In genomic region chr15:78212008-78212407, GRCh38 we compare ENCODE assay signal across 19 cellular contexts. TPM values are rescaled to one million over a fixed set of nuclear protein-coding genes. Genes with fewer than 3 reads are reported as not detected.
DNase-seq lines count a peak whose midpoint lies in the region; ATAC-seq and TF ChIP-seq lines count a peak whose summit lies in the region.
"Had no signal": no experiment of that assay in that cellular context is flagged by ENCODE, and none has a peak within 500 bp of the region (broad histone marks: within the 10 kb centered on the region; RNA-seq: fewer than 3 reads in every experiment).

No MANE protein-coding gene starts in this region.

- TF ChIP-seq EP300 in SK-N-SH (IDR thresholded peaks at IDR 0.05; ENCODE audit: borderline replicate concordance in 1 of 2, low read depth in 1 of 2, low read length in 1 of 2), result no peak
- no peak for TF ChIP-seq EP300 in transverse colon (IDR thresholded peaks at IDR 0.05; ENCODE audit: low read depth)

- H3K9me2 ChIP-seq in SK-N-SH, result no peaks in the 10 kb centered on the region

- H3K9me3 Mint-ChIP-seq in neural crest cell, result no peaks in the 10 kb centered on the region
- H3K9me3 Mint-ChIP-seq in CD4-positive, alpha-beta memory T cell, result no peaks in the 10 kb centered on the region
- H3K9me3 Mint-ChIP-seq: dendritic cell treated with granulocyte-macrophage colony-stimulating factor and Interleukin-4, amounts not matched to agents 40 ng/mL and 50 ng/mL, for 4 days had no signal

- H3K27me3 ChIP-seq in SK-N-SH (ENCODE audit: insufficient read depth) (no peaks in the 10 kb centered on the region), transverse colon (no peaks in the 10 kb centered on the region), WERI-Rb-1 (ENCODE audit: insufficient read depth, low read depth, severe bottlenecking) (no peaks in the 10 kb centered on the region)
- H3K27me3 ChIP-seq in CD4-positive, alpha-beta memory T cell (ENCODE audit: insufficient read depth, low read length), result no peaks in the 10 kb centered on the region
- H3K27me3 ChIP-seq: BLaER1 had no signal

- H3K4me3 ChIP-seq in SK-N-SH (ENCODE audit: low read depth in 2 of 2, low read length in 1 of 2), result no peak overlapping the region
- no peak overlapping the region for H3K4me3 ChIP-seq in transverse colon
- no peak overlapping the region for H3K4me3 ChIP-seq in WERI-Rb-1 (ENCODE audit: low read depth, low read length)
- no peak overlapping the region for H3K4me3 ChIP-seq in CD4-positive, alpha-beta memory T cell (ENCODE audit: low read length in 2 of 2)
- H3K4me3 ChIP-seq: BLaER1, left lung, mucosa of descending colon had no signal

- H3K4me1 ChIP-seq in SK-N-SH (ENCODE audit: control insufficient read depth in 1 of 2, insufficient read depth in 2 of 2, low read depth in 1 of 2, low read length in 1 of 2) (peaks cover 20 to 32% of the 10 kb centered on the region in 2 experiments; a peak in 3 of 4 replicates), transverse colon (peaks cover 43 to 67% (median 51%) of the 10 kb centered on the region in 4 donors)
- no peaks in the 10 kb centered on the region for H3K4me1 ChIP-seq in CD4-positive, alpha-beta memory T cell (ENCODE audit: insufficient read depth, low read length)
- H3K4me1 ChIP-seq: left lung had no signal

- no peak for TF ChIP-seq POLR2A in transverse colon (IDR thresholded peaks at IDR 0.05)

- peaks cover 68% of the 10 kb centered on the region for H3K4me1 Mint-ChIP-seq in neural crest cell
- H3K4me1 Mint-ChIP-seq in CD4-positive, alpha-beta memory T cell, result no peaks in the 10 kb centered on the region

- H4K20me1 ChIP-seq in SK-N-SH (ENCODE audit: insufficient read depth), result no peaks in the 10 kb centered on the region
- H4K20me1 ChIP-seq: BLaER1 had no signal

- H3K27ac Mint-ChIP-seq in neural crest cell (ENCODE audit: unreplicated experiment), result peak overlapping the region; percentile 82
- no peak overlapping the region for H3K27ac Mint-ChIP-seq in CD4-positive, alpha-beta memory T cell
- H3K27ac Mint-ChIP-seq: dendritic cell treated with granulocyte-macrophage colony-stimulating factor and Interleukin-4, amounts not matched to agents 40 ng/mL and 50 ng/mL, for 4 days had no signal

- no peaks in the 10 kb centered on the region for H3K79me2 ChIP-seq in SK-N-SH (ENCODE audit: insufficient read depth)

- peak overlapping the region; percentile 58; the same call in 1 of the 2 replicates for H3K4me2 ChIP-seq in SK-N-SH
- H3K4me2 ChIP-seq: BLaER1 had no signal

- POLR2A ChIA-PET in SK-N-SH (lab: Yijun Ruan, JAX), result no interaction called here
- POLR2A ChIA-PET in CD4-positive, alpha-beta memory T cell (lab: Charles Lee; ENCODE audit: partially characterized antibody), result no interaction called here

- no peak for TF ChIP-seq RAD21 in SK-N-SH (IDR thresholded peaks at IDR 0.05; ENCODE audit: low read length)

- no peaks in the 10 kb centered on the region for H3K36me3 Mint-ChIP-seq in neural crest cell (ENCODE audit: low read depth)
- H3K36me3 Mint-ChIP-seq in CD4-positive, alpha-beta memory T cell, result no peaks in the 10 kb centered on the region

- CTCF ChIA-PET in SK-N-SH (lab: Yijun Ruan, JAX), result interaction anchor here (0.9 to 4.3 kb wide), 6 partner anchors 12 to 253 kb away, joined by 4 to 22 read pairs (median 6); no protein-coding TSS in a partner anchor
- CTCF ChIA-PET in CD4-positive, alpha-beta memory T cell (lab: Charles Lee; ENCODE audit: partially characterized antibody), result interaction anchor here (1.4 kb wide), 1 partner anchor 302 kb away, joined by 3 read pairs; no protein-coding TSS in a partner anchor

- DNase-seq in SK-N-SH, result no peak
- no peak for DNase-seq in neural crest cell (ENCODE audit: low read depth, low spot score)
- no peak for DNase-seq in transverse colon
- DNase-seq in WERI-Rb-1, result no peak
- no peak for DNase-seq in CD4-positive, alpha-beta memory T cell
- DNase-seq in DMS79 (lab: John Stamatoyannopoulos, UW), result no peak
- DNase-seq: activated CD4-positive, alpha-beta T cell treated with anti-CD3 and anti-CD28 coated beads, Interleukin-2, amount 50 U/mL, for 1 hour; activated naive CD4-positive, alpha-beta T cell treated with Interleukin-2 at 50 U/mL for 16 hours; activated T-cell treated with anti-CD3 and anti-CD28 coated beads, Interleukin-2, amount 50 U/mL, for 1 hour; KG1; left lung; NCI-H1092 treated with DMSO at 0.1 percent for 48 hours; NCI-H2107; stimulated activated CD4-positive, alpha-beta T cell treated with anti-CD3 and anti-CD28 coated beads, Interleukin-4, amount 100 ng/mL, for 24 hours had no signal

- TF ChIP-seq CTCF in SK-N-SH (IDR thresholded peaks at IDR 0.05) (no peak), neural crest cell (conservative IDR thresholded peaks at IDR 0.05) (no peak), transverse colon (IDR thresholded peaks at IDR 0.05) (no peak), WERI-Rb-1 (IDR thresholded peaks at IDR 0.05; ENCODE audit: low read depth, low read length) (no peak)

- H3K27me3 Mint-ChIP-seq in neural crest cell (ENCODE audit: low read depth), result no peaks in the 10 kb centered on the region
- peaks cover 3 to 12% of the 10 kb centered on the region in 2 donors for H3K27me3 Mint-ChIP-seq in CD4-positive, alpha-beta memory T cell

- 80% methylated on average over 10 of the region's 10 CpGs for WGBS in SK-N-SH (ENCODE audit: low lambda C conversion rate)
- 80 to 92% methylated on average over 1 to 10 of the region's 10 CpGs for WGBS in transverse colon (ENCODE audit: low coverage in 1 of 2), 2 donors

- no peaks in the 10 kb centered on the region for H3F3A ChIP-seq in SK-N-SH (replicated peaks; ENCODE audit: insufficient read depth)

- H3K9me3 ChIP-seq in SK-N-SH (no peaks in the 10 kb centered on the region), transverse colon (no peaks in the 10 kb centered on the region), WERI-Rb-1 (ENCODE audit: severe bottlenecking) (no peaks in the 10 kb centered on the region)
- no peaks in the 10 kb centered on the region for H3K9me3 ChIP-seq in CD4-positive, alpha-beta memory T cell (ENCODE audit: control insufficient read depth in 1 of 2, low read length in 2 of 2)
- H3K9me3 ChIP-seq: BLaER1, left lung, mucosa of descending colon had no signal

- H3K9ac ChIP-seq in SK-N-SH, result no peak overlapping the region
- H3K9ac ChIP-seq: BLaER1 had no signal

- in situ Hi-C loops in transverse colon (cut with MboI; ENCODE audit: low pct_ligation_motif_present in 1 of 4, low pct_unique_long_range_greater_than_20kb in 1 of 4, low sequenced_read_pairs in 3 of 4), result no loop called here

- H3K36me3 ChIP-seq in SK-N-SH (replicated peaks in 1 of 2; ENCODE audit: control insufficient read depth in 1 of 2, insufficient read depth in 2 of 2, low read length in 1 of 2), result no peaks in the 10 kb centered on the region
- H3K36me3 ChIP-seq in transverse colon, result no peaks in the 10 kb centered on the region
- no peaks in the 10 kb centered on the region for H3K36me3 ChIP-seq in WERI-Rb-1
- no peaks in the 10 kb centered on the region for H3K36me3 ChIP-seq in CD4-positive, alpha-beta memory T cell (ENCODE audit: insufficient read depth, low read length)
- H3K36me3 ChIP-seq: BLaER1, left lung had no signal

- ATAC-seq in SK-N-SH treated with all-trans-retinoic acid at 6 μM for 48 hours, result no peak

- no peak overlapping the region for H2AFZ ChIP-seq in SK-N-SH (ENCODE audit: low read depth)

- H3K4me3 Mint-ChIP-seq in neural crest cell, result no peak overlapping the region
- H3K4me3 Mint-ChIP-seq in CD4-positive, alpha-beta memory T cell, result no peak overlapping the region
- H3K4me3 Mint-ChIP-seq: dendritic cell treated with granulocyte-macrophage colony-stimulating factor and Interleukin-4, amounts not matched to agents 40 ng/mL and 50 ng/mL, for 4 days had no signal

- H3K27ac ChIP-seq in SK-N-SH (ENCODE audit: low read depth in 2 of 2, low read length in 1 of 2), result peak overlapping the region in 1 of 2 experiments; percentile 11; a peak in 1 of 4 replicates
- peak overlapping the region; percentile 86 for H3K27ac ChIP-seq in angular gyrus (ENCODE audit: low read depth, low read length)
- peak overlapping the region in 3 of 4 donors; percentile 2 to 24 (median 4) for H3K27ac ChIP-seq in transverse colon
- no peak overlapping the region for H3K27ac ChIP-seq in WERI-Rb-1
- no peak overlapping the region for H3K27ac ChIP-seq in CD4-positive, alpha-beta memory T cell (ENCODE audit: low read depth, low read length)
- H3K27ac ChIP-seq: BLaER1, left lung had no signal

- intact Hi-C loops in transverse colon (cut with DNase I; ENCODE audit: low total_unique reads), result no loop called here
- intact Hi-C loops in CD4-positive, alpha-beta memory T cell (cut with micrococcal nuclease), result no loop called here

TF ChIP-seq in SK-N-SH, 30 proteins besides CTCF, POLR2A, EP300 and RAD21:
- TF ChIP-seq FOXJ3 (CRISPR knock-in tag; IDR thresholded peaks at IDR 0.05), result no peak
- no peak for TF ChIP-seq YY1 (IDR thresholded peaks at IDR 0.05; ENCODE audit: low read depth)
- TF ChIP-seq MEF2A (IDR thresholded peaks at IDR 0.05; ENCODE audit: borderline replicate concordance, low read depth), result no peak
- TF ChIP-seq RXRA (IDR thresholded peaks at IDR 0.05; ENCODE audit: borderline replicate concordance, low read depth), result no peak

TF ChIP-seq in SK-N-SH treated with all-trans-retinoic acid at 6 μM for 48 hours, 23 proteins besides CTCF, POLR2A, EP300 and RAD21 (continues in another document):
- TF ChIP-seq ZNF8 (CRISPR knock-in tag; IDR thresholded peaks at IDR 0.05) (no peak), ZNF70 (CRISPR knock-in tag; IDR thresholded peaks at IDR 0.05) (no peak), ZFP30 (CRISPR knock-in tag; IDR thresholded peaks at IDR 0.05) (no peak)

RNA-seq across cellular contexts. Expression of gene ACSBG1, which starts 22.4 kb away (rescaled TPM):
- under 0.01 and 0.02 TPM in 2 replicates for polyA plus RNA-seq in SK-N-SH (2012; rRNA removed)
- polyA plus RNA-seq in SK-N-SH (2012; cell fraction: cytosol; rRNA removed), result 0.01 and 0.04 TPM in 2 replicates
- 0.01 TPM in 1 of 2 replicates, not detected in the other for polyA plus RNA-seq in SK-N-SH (2012; cell fraction: nucleus; rRNA removed)
- total RNA-seq in neural crest cell, result 4.9 and 5.5 TPM in 2 replicates
- total RNA-seq in transverse colon, result 1 to 10 TPM in 1 of 4 donors, not detected in 3; 1.5 TPM
- total RNA-seq in CD4-positive, alpha-beta memory T cell, result not detected
- polyA plus RNA-seq in CD4-positive, alpha-beta memory T cell, result not detected

RNA-seq across cellular contexts. Expression of gene DNAJA4, which starts 52.4 kb away (rescaled TPM):
- 0.02 and 0.03 TPM in 2 replicates for polyA plus RNA-seq in SK-N-SH (2012; rRNA removed)
- polyA plus RNA-seq in SK-N-SH (2012; cell fraction: cytosol; rRNA removed), result 0.03 and 0.07 TPM in 2 replicates
- polyA plus RNA-seq in SK-N-SH (2012; cell fraction: nucleus; rRNA removed), result 0.14 and 0.15 TPM in 2 replicates
- total RNA-seq in neural crest cell (not detected in 2 replicates), transverse colon (10 to 100 TPM; 34.9 to 69.9 (median 42.5) TPM)
- 10 to 100 TPM; 31.5 to 32.8 TPM for total RNA-seq in CD4-positive, alpha-beta memory T cell
- 10 to 100 TPM in 1 of 2 donors, 1 to 10 TPM in 1; 7.8 to 12.0 TPM for polyA plus RNA-seq in CD4-positive, alpha-beta memory T cell

Comparison
In these comparisons a context has a peak if more than half of its experiments do, and no peak if none do; other contexts are left out.
1. H3K27ac ChIP-seq: peak in angular gyrus (single experiment) and transverse colon (3 of 4); none in WERI-Rb-1 (single experiment) and CD4-positive, alpha-beta memory T cell (single experiment).
2. RNA of gene DNAJA4, which starts 52.4 kb away (total RNA-seq): 34.9 to 69.9 TPM in transverse colon and 31.5 to 32.8 TPM in CD4-positive, alpha-beta memory T cell; not detected in neural crest cell; every median in the first group is over 10 times any median in the second.